In genomic region chr5:111735829-111736228, GRCh38 we compare ENCODE assay signal across 1 cellular context.
TF ChIP-seq lines count a peak whose summit lies in the region.

No MANE protein-coding gene starts in this region.

TF ChIP-seq in GM12878, 131 proteins besides CTCF, POLR2A, EP300 and RAD21 (continued from another document):
- TF ChIP-seq, protein P1, sequence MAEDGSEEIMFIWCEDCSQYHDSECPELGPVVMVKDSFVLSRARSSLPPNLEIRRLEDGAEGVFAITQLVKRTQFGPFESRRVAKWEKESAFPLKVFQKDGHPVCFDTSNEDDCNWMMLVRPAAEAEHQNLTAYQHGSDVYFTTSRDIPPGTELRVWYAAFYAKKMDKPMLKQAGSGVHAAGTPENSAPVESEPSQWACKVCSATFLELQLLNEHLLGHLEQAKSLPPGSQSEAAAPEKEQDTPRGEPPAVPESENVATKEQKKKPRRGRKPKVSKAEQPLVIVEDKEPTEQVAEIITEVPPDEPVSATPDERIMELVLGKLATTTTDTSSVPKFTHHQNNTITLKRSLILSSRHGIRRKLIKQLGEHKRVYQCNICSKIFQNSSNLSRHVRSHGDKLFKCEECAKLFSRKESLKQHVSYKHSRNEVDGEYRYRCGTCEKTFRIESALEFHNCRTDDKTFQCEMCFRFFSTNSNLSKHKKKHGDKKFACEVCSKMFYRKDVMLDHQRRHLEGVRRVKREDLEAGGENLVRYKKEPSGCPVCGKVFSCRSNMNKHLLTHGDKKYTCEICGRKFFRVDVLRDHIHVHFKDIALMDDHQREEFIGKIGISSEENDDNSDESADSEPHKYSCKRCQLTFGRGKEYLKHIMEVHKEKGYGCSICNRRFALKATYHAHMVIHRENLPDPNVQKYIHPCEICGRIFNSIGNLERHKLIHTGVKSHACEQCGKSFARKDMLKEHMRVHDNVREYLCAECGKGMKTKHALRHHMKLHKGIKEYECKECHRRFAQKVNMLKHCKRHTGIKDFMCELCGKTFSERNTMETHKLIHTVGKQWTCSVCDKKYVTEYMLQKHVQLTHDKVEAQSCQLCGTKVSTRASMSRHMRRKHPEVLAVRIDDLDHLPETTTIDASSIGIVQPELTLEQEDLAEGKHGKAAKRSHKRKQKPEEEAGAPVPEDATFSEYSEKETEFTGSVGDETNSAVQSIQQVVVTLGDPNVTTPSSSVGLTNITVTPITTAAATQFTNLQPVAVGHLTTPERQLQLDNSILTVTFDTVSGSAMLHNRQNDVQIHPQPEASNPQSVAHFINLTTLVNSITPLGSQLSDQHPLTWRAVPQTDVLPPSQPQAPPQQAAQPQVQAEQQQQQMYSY (CRISPR knock-in tag; IDR thresholded peaks at IDR 0.05) = no peak
- TF ChIP-seq NR2C2 (IDR thresholded peaks at IDR 0.05; ENCODE audit: borderline replicate concordance, control insufficient read depth, insufficient read length, low read depth) (no peak), MEF2A (IDR thresholded peaks at IDR 0.05; ENCODE audit: insufficient read depth, low read depth, low read length) (no peak), ZBTB11 (CRISPR knock-in tag; IDR thresholded peaks at IDR 0.05) (no peak), BHLHE40 (IDR thresholded peaks at IDR 0.05; ENCODE audit: borderline replicate concordance in 1 of 2, low read depth in 2 of 2, low read length in 1 of 2) (no peak), SRF (IDR thresholded peaks at IDR 0.05; ENCODE audit: low read depth in 2 of 2, low read length in 2 of 2) (no peak)
